In genomic region chr14:99981806-99982205, GRCh38 we compare ENCODE assay signal across 19 cellular contexts.
DNase-seq lines count a peak whose midpoint lies in the region; ATAC-seq, FAIRE-seq and TF ChIP-seq lines count a peak whose summit lies in the region.
"Had no signal": no experiment of that assay in that cellular context is flagged by ENCODE, and none has a peak within 500 bp of the region (broad histone marks: within the 10 kb centered on the region; RNA-seq: fewer than 3 reads in every experiment).

No MANE protein-coding gene starts in this region.

- H3K27ac Mint-ChIP-seq in astrocyte (ENCODE audit: unreplicated experiment) = no peak overlapping the region
- H3K27ac Mint-ChIP-seq: activated CD4-positive, alpha-beta memory T cell treated with anti-CD3 and anti-CD28 coated beads for 36 hours; activated naive CD4-positive, alpha-beta T cell treated with anti-CD3 and anti-CD28 coated beads for 36 hours; T-helper 17 cell had no signal

- no peak overlapping the region for H3K14ac ChIP-seq in mesenchymal stem cell (ENCODE audit: low read length in 2 of 2)

- DNase-seq in DMS79 treated with DMSO at 0.1 percent for 48 hours (lab: John Stamatoyannopoulos, UW) (peak; percentile 34), astrocyte (ENCODE audit: low read depth) (no peak), mesenchymal stem cell (no peak), hippocampal formation (lab: John Stamatoyannopoulos, UW) (no peak), AML-193 (lab: John Stamatoyannopoulos, UW) (no peak), SHP77 treated with DMSO at 0.1 percent for 48 hours (lab: John Stamatoyannopoulos, UW) (no peak)
- DNase-seq: lower lobe of right lung, NCI-H1048, NCI-H510A had no signal

- no peak overlapping the region for H4K91ac ChIP-seq in mesenchymal stem cell (ENCODE audit: low read length)

- TF ChIP-seq CTCF in HEK293 (tag by site-specific recombination; IDR thresholded peaks at IDR 0.05) = no peak
- TF ChIP-seq CTCF in astrocyte (IDR thresholded peaks at IDR 0.05; ENCODE audit: insufficient read depth, low read depth, low read length) = no peak

- H2AK5ac ChIP-seq in mesenchymal stem cell (ENCODE audit: low read length, severe bottlenecking) = no peak overlapping the region

- ATAC-seq in HG03354 (IDR thresholded peaks at IDR 0.05; ENCODE audit: poor library complexity, severe bottlenecking, unreplicated experiment) = no peak

- H3K79me1 ChIP-seq in mesenchymal stem cell (replicated peaks; ENCODE audit: low read length, poor library complexity, severe bottlenecking) = peaks cover 19% of the 10 kb centered on the region

- H3K36me3 Mint-ChIP-seq in astrocyte (ENCODE audit: low read depth, unreplicated experiment) = no peaks in the 10 kb centered on the region
- H3K36me3 Mint-ChIP-seq: activated CD4-positive, alpha-beta memory T cell treated with anti-CD3 and anti-CD28 coated beads for 36 hours; naive thymus-derived CD8-positive, alpha-beta T cell had no signal

- POLR2A ChIA-PET in HEK293 (lab: Yijun Ruan, JAX) = interaction anchor here (1.4 kb wide), 1 partner anchor 11 kb away, joined by 3 read pairs; no protein-coding TSS in a partner anchor

- no peaks in the 10 kb centered on the region for H3K27me3 Mint-ChIP-seq in astrocyte (ENCODE audit: low read depth, unreplicated experiment)
- H3K27me3 Mint-ChIP-seq: activated CD4-positive, alpha-beta memory T cell treated with anti-CD3 and anti-CD28 coated beads for 36 hours; naive thymus-derived CD8-positive, alpha-beta T cell; T-helper 17 cell had no signal

- H3K27me3 ChIP-seq in astrocyte (ENCODE audit: insufficient read depth, low read length) (no peaks in the 10 kb centered on the region), mesenchymal stem cell (ENCODE audit: control insufficient read depth in 1 of 2, insufficient read depth in 1 of 2, low read length in 2 of 2) (no peaks in the 10 kb centered on the region)
- H3K27me3 ChIP-seq: body of pancreas, gastrocnemius medialis had no signal

- H3K23ac ChIP-seq in mesenchymal stem cell (ENCODE audit: low read length in 2 of 2) = no peak overlapping the region

- no peak overlapping the region for H2AFZ ChIP-seq in astrocyte (ENCODE audit: low read depth, low read length)
- H2AFZ ChIP-seq in mesenchymal stem cell (ENCODE audit: low read depth, low read length) = no peak overlapping the region

- no peak overlapping the region for H2BK15ac ChIP-seq in mesenchymal stem cell (ENCODE audit: low read depth, poor library complexity, severe bottlenecking)

- WGBS in mesenchymal stem cell = 88% methylated on average over 4 of the region's 5 CpGs

- H3K36me3 ChIP-seq in HEK293 (ENCODE audit: control insufficient read depth in 2 of 2, insufficient read depth in 1 of 2, low read length in 2 of 2) (no peaks in the 10 kb centered on the region; a peak in 1 of 3 replicates), astrocyte (ENCODE audit: insufficient read depth, low read length) (no peaks in the 10 kb centered on the region), mesenchymal stem cell (ENCODE audit: control insufficient read depth in 1 of 2, insufficient read depth in 2 of 2, low read depth in 1 of 2, low read length in 2 of 2) (peaks cover 0 to 2% of the 10 kb centered on the region in 2 experiments)
- H3K36me3 ChIP-seq: gastrocnemius medialis, lower lobe of right lung had no signal

- H2BK5ac ChIP-seq in mesenchymal stem cell (ENCODE audit: low read depth, low read length, poor library complexity, severe bottlenecking) = no peak overlapping the region

- CTCF ChIA-PET in HEK293 (lab: Yijun Ruan, JAX) = interaction anchor here (0.6 to 4.2 kb wide), 24 partner anchors 8 to 211 kb away, joined by 3 to 62 read pairs (median 6); no protein-coding TSS in a partner anchor

- no peak overlapping the region for H2BK12ac ChIP-seq in mesenchymal stem cell (ENCODE audit: low read length in 2 of 2)

- H3K9me3 Mint-ChIP-seq in astrocyte (ENCODE audit: unreplicated experiment) = no peaks in the 10 kb centered on the region
- H3K9me3 Mint-ChIP-seq: activated CD4-positive, alpha-beta memory T cell treated with anti-CD3 and anti-CD28 coated beads for 36 hours; activated naive CD4-positive, alpha-beta T cell treated with anti-CD3 and anti-CD28 coated beads for 36 hours; naive thymus-derived CD8-positive, alpha-beta T cell had no signal

- peaks cover 88% of the 10 kb centered on the region for H3K79me2 ChIP-seq in astrocyte (ENCODE audit: insufficient read depth, low read length)

- no peak overlapping the region for H3K4me2 ChIP-seq in astrocyte (ENCODE audit: low read length)
- H3K4me2 ChIP-seq in mesenchymal stem cell (ENCODE audit: low read length, poor library complexity, severe bottlenecking) = no peak overlapping the region
- H3K4me2 ChIP-seq: SK-N-SH had no signal

- peak; percentile 17 for FAIRE-seq in astrocyte (lab: Jason Lieb, UNC)

- H4K8ac ChIP-seq in mesenchymal stem cell (ENCODE audit: low read length) = no peak overlapping the region

- H3K27ac ChIP-seq in HEK293 (ENCODE audit: extremely low read depth, low read depth, low read length) (no peak overlapping the region), astrocyte (ENCODE audit: low read depth, low read length) (no peak overlapping the region), mesenchymal stem cell (ENCODE audit: low read length, poor library complexity, severe bottlenecking) (no peak overlapping the region)
- H3K27ac ChIP-seq: body of pancreas, gastrocnemius medialis, HL-60, lower lobe of right lung had no signal

- H3K4me1 ChIP-seq in HEK293 (ENCODE audit: control insufficient read depth, insufficient read depth, low read length) (peaks cover 32% of the 10 kb centered on the region), astrocyte (ENCODE audit: insufficient read depth, low read length) (no peaks in the 10 kb centered on the region), mesenchymal stem cell (ENCODE audit: control insufficient read depth, insufficient read depth, low read depth, low read length) (no peaks in the 10 kb centered on the region)
- H3K4me1 ChIP-seq: gastrocnemius medialis had no signal

- no peak overlapping the region for H3K18ac ChIP-seq in mesenchymal stem cell (ENCODE audit: low read depth in 1 of 2, low read length in 2 of 2)

- peaks cover 54% of the 10 kb centered on the region for H4K20me1 ChIP-seq in astrocyte (ENCODE audit: insufficient read depth, low read length)

- H3K4me1 Mint-ChIP-seq in astrocyte (ENCODE audit: low read depth, unreplicated experiment) = peaks cover 2% of the 10 kb centered on the region

- no peak overlapping the region for H3K9ac ChIP-seq in astrocyte (ENCODE audit: low read length)
- H3K9ac ChIP-seq in mesenchymal stem cell (ENCODE audit: low read length) = peak overlapping the region; percentile 49
- H3K9ac ChIP-seq: SK-N-SH had no signal

- no peak overlapping the region for H2BK120ac ChIP-seq in mesenchymal stem cell (ENCODE audit: low read depth, low read length)

- H3K4me3 Mint-ChIP-seq in astrocyte (ENCODE audit: unreplicated experiment) = no peak overlapping the region
- H3K4me3 Mint-ChIP-seq: activated CD4-positive, alpha-beta memory T cell treated with anti-CD3 and anti-CD28 coated beads for 36 hours; activated naive CD4-positive, alpha-beta T cell treated with anti-CD3 and anti-CD28 coated beads for 36 hours; naive thymus-derived CD8-positive, alpha-beta T cell; T-helper 17 cell had no signal

- H3K4me3 ChIP-seq in HEK293 (ENCODE audit: low read depth, low read length) (no peak overlapping the region), astrocyte (ENCODE audit: insufficient read depth, low read depth, low read length) (no peak overlapping the region), mesenchymal stem cell (ENCODE audit: insufficient read depth in 1 of 2, low read depth in 1 of 2, low read length in 2 of 2) (no peak overlapping the region)
- H3K4me3 ChIP-seq: body of pancreas, gastrocnemius medialis, lower lobe of right lung had no signal

- no peak overlapping the region for H3K4ac ChIP-seq in mesenchymal stem cell (ENCODE audit: low read depth in 1 of 2, low read length in 2 of 2)

- H3K9me3 ChIP-seq in HEK293 (ENCODE audit: control insufficient read depth, insufficient read depth, low read depth, low read length) (no peaks in the 10 kb centered on the region), astrocyte (ENCODE audit: insufficient read depth, low read depth, low read length) (no peaks in the 10 kb centered on the region), mesenchymal stem cell (ENCODE audit: control insufficient read depth, low read length) (no peaks in the 10 kb centered on the region)
- H3K9me3 ChIP-seq: body of pancreas, gastrocnemius medialis, lower lobe of right lung, SK-N-SH had no signal

TF ChIP-seq in HEK293, 187 proteins besides CTCF, POLR2A, EP300 and RAD21:
- TF ChIP-seq YY2 (tag by site-specific recombination; IDR thresholded peaks at IDR 0.05) (no peak), PRDM1 (tag by site-specific recombination; IDR thresholded peaks at IDR 0.05) (peak; percentile 86), ZNF174 (tag by site-specific recombination; IDR thresholded peaks at IDR 0.05) (no peak), ZNF658 (tag by site-specific recombination; IDR thresholded peaks at IDR 0.05) (no peak)
